Comparison of ENCODE assay signal across 1 cellular context in the genomic region with DNA sequence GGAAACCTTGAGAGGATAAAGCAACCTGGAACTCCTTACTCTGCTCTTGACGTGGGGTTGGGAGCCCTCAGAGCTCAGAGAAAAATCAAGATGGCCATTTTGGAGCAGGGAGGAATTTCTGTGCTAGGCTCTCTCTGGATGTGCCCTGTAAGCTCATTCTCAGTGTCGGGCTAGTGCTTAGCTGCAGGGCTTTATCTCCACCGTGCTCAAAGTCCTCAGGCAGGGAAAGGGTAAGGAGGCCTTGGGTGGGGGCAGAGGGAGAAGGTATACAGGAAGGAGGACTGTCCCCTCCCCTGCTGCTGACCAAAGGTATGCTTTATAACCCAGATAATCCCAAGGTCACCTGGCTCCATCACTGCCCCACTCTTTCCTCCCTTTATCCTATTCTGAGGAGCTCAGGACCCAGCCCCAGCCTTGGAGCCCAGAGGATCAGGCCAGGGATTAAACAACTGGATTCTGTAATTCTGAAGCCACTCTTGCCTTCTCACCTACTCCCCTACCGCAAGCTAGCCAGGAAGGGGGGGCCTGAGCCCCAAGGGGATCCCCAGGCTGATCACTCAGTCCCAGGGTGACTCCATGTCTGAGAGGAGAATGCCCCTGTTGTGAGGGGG.
A peak's percentile ranks its signal among the peaks of the same experiment; 100 is the strongest.
TF ChIP-seq lines count a peak whose summit lies in the region.

No MANE protein-coding gene starts in this region.

TF ChIP-seq in HepG2, 621 proteins besides CTCF, POLR2A, EP300 and RAD21:
- TF ChIP-seq ETV5 (CRISPR knock-in tag; IDR thresholded peaks at IDR 0.05; ENCODE audit: borderline replicate concordance) (peak; percentile 26; the same call in 1 of the 2 replicates), ZMYM4 (CRISPR knock-in tag; IDR thresholded peaks at IDR 0.05) (0 out of 2 replicates have a peak, but pooled peaks have one; percentile 33), ZNF350 (CRISPR knock-in tag; IDR thresholded peaks at IDR 0.05; ENCODE audit: borderline replicate concordance, low read depth) (peak; percentile 38; the same call in 1 of the 2 replicates), YY1 (IDR thresholded peaks at IDR 0.05; ENCODE audit: insufficient read depth, insufficient replicate concordance, low read depth, low read length) (peak; percentile 44), RBM22 (optimal IDR thresholded peaks at IDR 0.05; ENCODE audit: low read length) (peak; percentile 25), IRF9 (CRISPR knock-in tag; IDR thresholded peaks at IDR 0.05; ENCODE audit: borderline replicate concordance) (no peak), KAT8 (CRISPR knock-in tag; IDR thresholded peaks at IDR 0.05) (0 out of 2 replicates have a peak, but pooled peaks have one; percentile 21), HNRNPL (IDR thresholded peaks at IDR 0.05; ENCODE audit: low read depth, low read length) (0 out of 2 replicates have a peak, but pooled peaks have one; percentile 5), PLRG1 (conservative IDR thresholded peaks at IDR 0.05) (no peak), PATZ1 (CRISPR knock-in tag; IDR thresholded peaks at IDR 0.05) (peak; percentile 81), MAZ (IDR thresholded peaks at IDR 0.05; ENCODE audit: borderline replicate concordance, low read depth, low read length) (peak; percentile 26; the same call in 1 of the 2 replicates), MAZ (CRISPR knock-in tag; IDR thresholded peaks at IDR 0.05; ENCODE audit: low read depth) (0 out of 2 replicates have a peak, but pooled peaks have one; percentile 52), CEBPG (CRISPR knock-in tag; IDR thresholded peaks at IDR 0.05) (no peak), ZNF33B (CRISPR knock-in tag; IDR thresholded peaks at IDR 0.05) (0 out of 2 replicates have a peak, but pooled peaks have one; percentile 50), ARID5B (CRISPR knock-in tag; IDR thresholded peaks at IDR 0.05) (0 out of 2 replicates have a peak, but pooled peaks have one; percentile 24), GABPA (IDR thresholded peaks at IDR 0.05; ENCODE audit: low read depth, low read length) (no peak), GABPA (CRISPR knock-in tag; IDR thresholded peaks at IDR 0.05; ENCODE audit: low read depth) (peak; percentile 30; the same call in 1 of the 2 replicates), ZBTB7B (CRISPR knock-in tag; IDR thresholded peaks at IDR 0.05) (peak; percentile 43; the same call in 1 of the 2 replicates), MEF2D (CRISPR knock-in tag; IDR thresholded peaks at IDR 0.05) (peak; percentile 53; the same call in 1 of the 2 replicates), SMARCC2 (IDR thresholded peaks at IDR 0.05) (no peak), SAP130 (CRISPR knock-in tag; IDR thresholded peaks at IDR 0.05; ENCODE audit: low read depth) (peak; percentile 30; the same call in 1 of the 2 replicates), ZNF746 (CRISPR knock-in tag; IDR thresholded peaks at IDR 0.05) (peak; percentile 30; the same call in 1 of the 2 replicates), PAXIP1 (CRISPR knock-in tag; conservative IDR thresholded peaks at IDR 0.05) (peak; percentile 71), POLR2G (IDR thresholded peaks at IDR 0.05; ENCODE audit: low read depth, low read length) (peak; percentile 32; the same call in 1 of the 2 replicates), HNF4A (CRISPR knock-in tag; IDR thresholded peaks at IDR 0.05) (peak; percentile 76), AGO2 (optimal IDR thresholded peaks at IDR 0.05; ENCODE audit: low read depth, low read length) (no peak), KDM6A (CRISPR knock-in tag; IDR thresholded peaks at IDR 0.05; ENCODE audit: low read depth) (0 out of 2 replicates have a peak, but pooled peaks have one; percentile 29), ZNF652 (CRISPR knock-in tag; IDR thresholded peaks at IDR 0.05; ENCODE audit: borderline replicate concordance, low read depth) (peak; percentile 51; the same call in 1 of the 2 replicates), TBL1XR1 (IDR thresholded peaks at IDR 0.05; ENCODE audit: borderline replicate concordance, low read length, partially characterized antibody) (no peak), ZFP37 (CRISPR knock-in tag; IDR thresholded peaks at IDR 0.05; ENCODE audit: borderline replicate concordance) (0 out of 2 replicates have a peak, but pooled peaks have one; percentile 43), ZSCAN25 (CRISPR knock-in tag; IDR thresholded peaks at IDR 0.05) (peak; percentile 89), TEAD3 (CRISPR knock-in tag; optimal IDR thresholded peaks at IDR 0.05; ENCODE audit: borderline replicate concordance) (peak; percentile 44), PITX1 (CRISPR knock-in tag; IDR thresholded peaks at IDR 0.05) (peak; percentile 57; the same call in 1 of the 2 replicates)
- TF ChIP-seq, protein P1, sequence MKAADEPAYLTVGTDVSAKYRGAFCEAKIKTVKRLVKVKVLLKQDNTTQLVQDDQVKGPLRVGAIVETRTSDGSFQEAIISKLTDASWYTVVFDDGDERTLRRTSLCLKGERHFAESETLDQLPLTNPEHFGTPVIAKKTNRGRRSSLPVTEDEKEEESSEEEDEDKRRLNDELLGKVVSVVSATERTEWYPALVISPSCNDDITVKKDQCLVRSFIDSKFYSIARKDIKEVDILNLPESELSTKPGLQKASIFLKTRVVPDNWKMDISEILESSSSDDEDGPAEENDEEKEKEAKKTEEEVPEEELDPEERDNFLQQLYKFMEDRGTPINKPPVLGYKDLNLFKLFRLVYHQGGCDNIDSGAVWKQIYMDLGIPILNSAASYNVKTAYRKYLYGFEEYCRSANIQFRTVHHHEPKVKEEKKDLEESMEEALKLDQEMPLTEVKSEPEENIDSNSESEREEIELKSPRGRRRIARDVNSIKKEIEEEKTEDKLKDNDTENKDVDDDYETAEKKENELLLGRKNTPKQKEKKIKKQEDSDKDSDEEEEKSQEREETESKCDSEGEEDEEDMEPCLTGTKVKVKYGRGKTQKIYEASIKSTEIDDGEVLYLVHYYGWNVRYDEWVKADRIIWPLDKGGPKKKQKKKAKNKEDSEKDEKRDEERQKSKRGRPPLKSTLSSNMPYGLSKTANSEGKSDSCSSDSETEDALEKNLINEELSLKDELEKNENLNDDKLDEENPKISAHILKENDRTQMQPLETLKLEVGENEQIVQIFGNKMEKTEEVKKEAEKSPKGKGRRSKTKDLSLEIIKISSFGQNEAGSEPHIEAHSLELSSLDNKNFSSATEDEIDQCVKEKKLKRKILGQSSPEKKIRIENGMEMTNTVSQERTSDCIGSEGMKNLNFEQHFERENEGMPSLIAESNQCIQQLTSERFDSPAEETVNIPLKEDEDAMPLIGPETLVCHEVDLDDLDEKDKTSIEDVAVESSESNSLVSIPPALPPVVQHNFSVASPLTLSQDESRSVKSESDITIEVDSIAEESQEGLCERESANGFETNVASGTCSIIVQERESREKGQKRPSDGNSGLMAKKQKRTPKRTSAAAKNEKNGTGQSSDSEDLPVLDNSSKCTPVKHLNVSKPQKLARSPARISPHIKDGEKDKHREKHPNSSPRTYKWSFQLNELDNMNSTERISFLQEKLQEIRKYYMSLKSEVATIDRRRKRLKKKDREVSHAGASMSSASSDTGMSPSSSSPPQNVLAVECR (CRISPR knock-in tag; IDR thresholded peaks at IDR 0.05; ENCODE audit: borderline replicate concordance): peak; percentile 30; the same call in 1 of the 2 replicates
- TF ChIP-seq, protein P2, sequence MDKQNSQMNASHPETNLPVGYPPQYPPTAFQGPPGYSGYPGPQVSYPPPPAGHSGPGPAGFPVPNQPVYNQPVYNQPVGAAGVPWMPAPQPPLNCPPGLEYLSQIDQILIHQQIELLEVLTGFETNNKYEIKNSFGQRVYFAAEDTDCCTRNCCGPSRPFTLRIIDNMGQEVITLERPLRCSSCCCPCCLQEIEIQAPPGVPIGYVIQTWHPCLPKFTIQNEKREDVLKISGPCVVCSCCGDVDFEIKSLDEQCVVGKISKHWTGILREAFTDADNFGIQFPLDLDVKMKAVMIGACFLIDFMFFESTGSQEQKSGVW (CRISPR knock-in tag; IDR thresholded peaks at IDR 0.05; ENCODE audit: borderline replicate concordance): no peak
- TF ChIP-seq, protein P3, sequence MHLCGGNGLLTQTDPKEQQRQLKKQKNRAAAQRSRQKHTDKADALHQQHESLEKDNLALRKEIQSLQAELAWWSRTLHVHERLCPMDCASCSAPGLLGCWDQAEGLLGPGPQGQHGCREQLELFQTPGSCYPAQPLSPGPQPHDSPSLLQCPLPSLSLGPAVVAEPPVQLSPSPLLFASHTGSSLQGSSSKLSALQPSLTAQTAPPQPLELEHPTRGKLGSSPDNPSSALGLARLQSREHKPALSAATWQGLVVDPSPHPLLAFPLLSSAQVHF (CRISPR knock-in tag; IDR thresholded peaks at IDR 0.05): no peak
- TF ChIP-seq, protein P4, sequence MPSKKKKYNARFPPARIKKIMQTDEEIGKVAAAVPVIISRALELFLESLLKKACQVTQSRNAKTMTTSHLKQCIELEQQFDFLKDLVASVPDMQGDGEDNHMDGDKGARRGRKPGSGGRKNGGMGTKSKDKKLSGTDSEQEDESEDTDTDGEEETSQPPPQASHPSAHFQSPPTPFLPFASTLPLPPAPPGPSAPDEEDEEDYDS (CRISPR knock-in tag; IDR thresholded peaks at IDR 0.05): 0 out of 2 replicates have a peak, but pooled peaks have one; percentile 30
TF ChIP-seq in HepG2: peak in this region for 27.
